5 cellular contexts compared by ENCODE assay signal in the genomic region with DNA sequence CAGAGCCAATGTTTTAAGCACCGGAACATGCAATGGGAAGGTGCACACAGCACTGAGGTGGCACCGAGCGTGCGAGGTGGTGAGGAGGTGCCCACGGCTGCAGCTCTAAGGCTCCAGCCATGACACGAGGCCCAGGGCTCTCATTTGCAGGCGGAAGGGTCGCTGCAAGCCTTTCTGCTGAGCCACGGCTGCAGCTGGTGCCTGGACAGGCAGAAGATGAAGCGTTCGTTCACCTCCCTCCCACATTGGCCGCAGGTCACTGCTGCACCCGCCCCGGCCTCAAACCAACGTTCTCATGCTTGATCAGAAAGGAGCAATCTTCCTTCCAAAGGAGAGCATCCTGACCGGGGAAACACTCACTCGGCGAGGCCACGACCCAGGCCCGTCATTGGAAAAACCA.
"Had no signal": no experiment of that assay in that cellular context is flagged by ENCODE, and none has a peak within 500 bp of the region (broad histone marks: within the 10 kb centered on the region; RNA-seq: fewer than 3 reads in every experiment).

No MANE protein-coding gene starts in this region.

- H3K4me3 Mint-ChIP-seq: GM23338, H9, IgD-negative memory B cell had no signal

- H3K4me3 ChIP-seq: GM23338 had no signal

- DNase-seq: H9, HCEC 1CT, KG1 had no signal

- H3K27me3 Mint-ChIP-seq: IgD-negative memory B cell had no signal

- ATAC-seq: GM23338 had no signal

- H3K4me2 ChIP-seq: GM23338 had no signal

- H3K4me1 Mint-ChIP-seq: GM23338, H9 had no signal

- H3K9me3 Mint-ChIP-seq: H9, IgD-negative memory B cell had no signal

- H3K36me3 Mint-ChIP-seq: IgD-negative memory B cell had no signal

- H3K27ac Mint-ChIP-seq: GM23338, H9, IgD-negative memory B cell had no signal
